ENCODE assay signal across 22 cellular contexts in the genomic region with DNA sequence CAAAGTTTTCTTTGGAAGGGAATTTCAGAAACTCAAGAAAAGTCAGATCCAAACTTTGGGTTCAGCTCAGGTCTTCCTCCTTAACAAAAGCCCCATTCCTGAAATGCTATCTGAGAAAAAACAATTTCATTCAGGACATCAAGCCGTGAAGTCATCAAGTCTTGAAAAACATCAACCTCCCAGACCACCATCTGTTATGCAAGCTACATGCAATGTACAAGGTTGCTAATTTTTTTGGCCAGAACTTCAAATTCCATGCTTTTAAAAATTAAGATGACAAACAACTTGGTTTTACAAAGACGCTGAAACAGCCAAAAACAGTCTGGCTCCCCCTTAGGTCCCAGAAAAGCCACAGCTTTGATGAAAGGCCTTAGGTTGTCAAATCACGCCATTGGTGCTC. TPM values are rescaled to one million over a fixed set of nuclear protein-coding genes. Genes with fewer than 3 reads are reported as not detected.
DNase-seq lines count a peak whose midpoint lies in the region; ATAC-seq and TF ChIP-seq lines count a peak whose summit lies in the region.
"Had no signal": no experiment of that assay in that cellular context is flagged by ENCODE, and none has a peak within 500 bp of the region (broad histone marks: within the 10 kb centered on the region; RNA-seq: fewer than 3 reads in every experiment).

No MANE protein-coding gene starts in this region.

- peaks cover 3% of the 10 kb centered on the region for H3K27me3 Mint-ChIP-seq in chondrocyte (ENCODE audit: low read depth)
- H3K27me3 Mint-ChIP-seq: CD4-positive, alpha-beta T cell had no signal

- ATAC-seq in SK-N-SH treated with all-trans-retinoic acid at 6 μM for 48 hours: no peak
- ATAC-seq in GM21529 (IDR thresholded peaks at IDR 0.05; ENCODE audit: unreplicated experiment): no peak
- ATAC-seq in GM21360 (IDR thresholded peaks at IDR 0.05; ENCODE audit: unreplicated experiment): no peak
- ATAC-seq: PC-3, Right ventricle myocardium inferior had no signal

- no peaks in the 10 kb centered on the region for H3K4me1 Mint-ChIP-seq in chondrocyte (ENCODE audit: low read depth)

- peaks cover 29% of the 10 kb centered on the region for H3K4me1 ChIP-seq in HUES48 (ENCODE audit: control insufficient read depth, insufficient read depth, low read length)
- H3K4me1 ChIP-seq: BLaER1 treated with 17β-estradiol and CSF1 and Interleukin-3, amounts not matched to agents 10 nM and 100 nM; SJCRH30 had no signal

- H3K27ac ChIP-seq in HUES48 (ENCODE audit: low read depth, low read length): peak overlapping the region; percentile 82
- H3K27ac ChIP-seq: BLaER1 treated with 17β-estradiol and CSF1 and Interleukin-3, amounts not matched to agents 10 nM and 100 nM; SJCRH30 had no signal

- H3K27me3 ChIP-seq in HUES48 (ENCODE audit: control insufficient read depth, insufficient read depth, low read length): no peaks in the 10 kb centered on the region
- H3K27me3 ChIP-seq: BLaER1 treated with 17β-estradiol and CSF1 and Interleukin-3, amounts not matched to agents 10 nM and 100 nM; SJCRH30 had no signal

- H3K36me3 ChIP-seq in HUES48 (ENCODE audit: control insufficient read depth, insufficient read depth, low read length): no peaks in the 10 kb centered on the region
- H3K36me3 ChIP-seq: BLaER1 treated with 17β-estradiol and CSF1 and Interleukin-3, amounts not matched to agents 10 nM and 100 nM; SJCRH30 had no signal

- H3K9me3 ChIP-seq in HUES48 (ENCODE audit: control insufficient read depth, insufficient read depth, low read length): no peaks in the 10 kb centered on the region
- H3K9me3 ChIP-seq: BLaER1 treated with 17β-estradiol and CSF1 and Interleukin-3, amounts not matched to agents 10 nM and 100 nM; SJCRH30 had no signal

- H3K4me3 ChIP-seq in HUES48 (ENCODE audit: low read depth, low read length) (no peak overlapping the region), astrocyte of the spinal cord (ENCODE audit: low read depth, low read length) (no peak overlapping the region), fibroblast of villous mesenchyme (ENCODE audit: low read depth, low read length) (no peak overlapping the region)
- H3K4me3 ChIP-seq: BLaER1 treated with 17β-estradiol and CSF1 and Interleukin-3, amounts not matched to agents 10 nM and 100 nM; SJCRH30 had no signal

- H3K27ac Mint-ChIP-seq in chondrocyte (ENCODE audit: unreplicated experiment): no peak overlapping the region
- H3K27ac Mint-ChIP-seq: CD4-positive, alpha-beta T cell had no signal

- peak; percentile 46 for DNase-seq in astrocyte of the spinal cord (ENCODE audit: low read depth, low spot score)
- peak; percentile 54 for DNase-seq in fibroblast of villous mesenchyme (ENCODE audit: low read depth)
- no peak for DNase-seq in chondrocyte (ENCODE audit: low spot score)
- DNase-seq: AML-193; CD4-positive, alpha-beta T cell; DMS53; KBM-7; NCI-H1105 treated with DMSO at 0.1 percent for 48 hours; NCI-H146; NCI-H1930; NCI-H2107; NCI-H524; NCI-H748 treated with DMSO at 0.1 percent for 48 hours; PC-3; SJCRH30 had no signal

- in situ Hi-C loops in astrocyte of the spinal cord (cut with HindIII; ENCODE audit: low sequenced_read_pairs): no loop called here

- no peak overlapping the region for H3K9ac ChIP-seq in HUES48 (ENCODE audit: low read depth, low read length)
- H3K9ac ChIP-seq: BLaER1 treated with 17β-estradiol and CSF1 and Interleukin-3, amounts not matched to agents 10 nM and 100 nM had no signal

- no peaks in the 10 kb centered on the region for H3K9me3 Mint-ChIP-seq in chondrocyte (ENCODE audit: low read depth)
- H3K9me3 Mint-ChIP-seq: CD4-positive, alpha-beta T cell had no signal

- H3K4me3 Mint-ChIP-seq in chondrocyte (ENCODE audit: unreplicated experiment): no peak overlapping the region
- H3K4me3 Mint-ChIP-seq: CD4-positive, alpha-beta T cell had no signal

- no peak for TF ChIP-seq CTCF in astrocyte of the spinal cord (IDR thresholded peaks at IDR 0.05; ENCODE audit: low read depth, low read length)
- no peak for TF ChIP-seq CTCF in fibroblast of villous mesenchyme (IDR thresholded peaks at IDR 0.05; ENCODE audit: insufficient read depth, low read depth, low read length)
- TF ChIP-seq CTCF in chondrocyte (IDR thresholded peaks at IDR 0.05): no peak

- H3K36me3 Mint-ChIP-seq in chondrocyte (ENCODE audit: low read depth): no peaks in the 10 kb centered on the region

TF ChIP-seq in SK-N-SH treated with all-trans-retinoic acid at 6 μM for 48 hours, 23 proteins besides CTCF, POLR2A, EP300 and RAD21:
- TF ChIP-seq BACH2 (CRISPR knock-in tag; IDR thresholded peaks at IDR 0.05; ENCODE audit: borderline replicate concordance) (no peak), ZNF565 (CRISPR knock-in tag; conservative IDR thresholded peaks at IDR 0.05; ENCODE audit: low read depth) (no peak), CSRNP3 (CRISPR knock-in tag; IDR thresholded peaks at IDR 0.05) (no peak), OSR1 (CRISPR knock-in tag; IDR thresholded peaks at IDR 0.05) (no peak), ESRRG (CRISPR knock-in tag; IDR thresholded peaks at IDR 0.05) (no peak), ARNTL (CRISPR knock-in tag; IDR thresholded peaks at IDR 0.05; ENCODE audit: borderline replicate concordance, low read depth) (no peak), ZNF8 (CRISPR knock-in tag; IDR thresholded peaks at IDR 0.05) (no peak), ZNF70 (CRISPR knock-in tag; IDR thresholded peaks at IDR 0.05) (no peak), RARB (CRISPR knock-in tag; IDR thresholded peaks at IDR 0.05) (no peak), PPARA (CRISPR knock-in tag; IDR thresholded peaks at IDR 0.05; ENCODE audit: borderline replicate concordance) (no peak), SNAI2 (CRISPR knock-in tag; IDR thresholded peaks at IDR 0.05) (no peak), TOX (CRISPR knock-in tag; IDR thresholded peaks at IDR 0.05; ENCODE audit: borderline replicate concordance) (no peak), ZC3H10 (CRISPR knock-in tag; IDR thresholded peaks at IDR 0.05) (no peak), ZFP3 (CRISPR knock-in tag; IDR thresholded peaks at IDR 0.05) (no peak)
- TF ChIP-seq, protein P1, sequence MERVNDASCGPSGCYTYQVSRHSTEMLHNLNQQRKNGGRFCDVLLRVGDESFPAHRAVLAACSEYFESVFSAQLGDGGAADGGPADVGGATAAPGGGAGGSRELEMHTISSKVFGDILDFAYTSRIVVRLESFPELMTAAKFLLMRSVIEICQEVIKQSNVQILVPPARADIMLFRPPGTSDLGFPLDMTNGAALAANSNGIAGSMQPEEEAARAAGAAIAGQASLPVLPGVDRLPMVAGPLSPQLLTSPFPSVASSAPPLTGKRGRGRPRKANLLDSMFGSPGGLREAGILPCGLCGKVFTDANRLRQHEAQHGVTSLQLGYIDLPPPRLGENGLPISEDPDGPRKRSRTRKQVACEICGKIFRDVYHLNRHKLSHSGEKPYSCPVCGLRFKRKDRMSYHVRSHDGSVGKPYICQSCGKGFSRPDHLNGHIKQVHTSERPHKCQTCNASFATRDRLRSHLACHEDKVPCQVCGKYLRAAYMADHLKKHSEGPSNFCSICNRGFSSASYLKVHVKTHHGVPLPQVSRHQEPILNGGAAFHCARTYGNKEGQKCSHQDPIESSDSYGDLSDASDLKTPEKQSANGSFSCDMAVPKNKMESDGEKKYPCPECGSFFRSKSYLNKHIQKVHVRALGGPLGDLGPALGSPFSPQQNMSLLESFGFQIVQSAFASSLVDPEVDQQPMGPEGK (CRISPR knock-in tag; IDR thresholded peaks at IDR 0.05; ENCODE audit: borderline replicate concordance): no peak
TF ChIP-seq in SK-N-SH treated with all-trans-retinoic acid at 6 μM for 48 hours: peak in this region for 0.

RNA-seq across cellular contexts. Expression of gene WNT5A, which starts 53.9 kb away (rescaled TPM):
- total RNA-seq in fibroblast of villous mesenchyme (1,105 and 1,763 TPM in 2 replicates), chondrocyte (11.1 to 24.5 TPM (median 11.6 TPM) in 3 replicates)
- total RNA-seq: HT-29 had no signal

Comparison
In these comparisons a context has a peak if more than half of its experiments do, and no peak if none do; other contexts are left out.
1. RNA of gene WNT5A, which starts 53.9 kb away (total RNA-seq): 1,105 to 1,763 TPM in fibroblast of villous mesenchyme; 11.1 to 24.5 TPM in chondrocyte; every median in the first group is over 10 times any median in the second.